Comparison of ENCODE assay signal across 1 cellular context in the genomic region with DNA sequence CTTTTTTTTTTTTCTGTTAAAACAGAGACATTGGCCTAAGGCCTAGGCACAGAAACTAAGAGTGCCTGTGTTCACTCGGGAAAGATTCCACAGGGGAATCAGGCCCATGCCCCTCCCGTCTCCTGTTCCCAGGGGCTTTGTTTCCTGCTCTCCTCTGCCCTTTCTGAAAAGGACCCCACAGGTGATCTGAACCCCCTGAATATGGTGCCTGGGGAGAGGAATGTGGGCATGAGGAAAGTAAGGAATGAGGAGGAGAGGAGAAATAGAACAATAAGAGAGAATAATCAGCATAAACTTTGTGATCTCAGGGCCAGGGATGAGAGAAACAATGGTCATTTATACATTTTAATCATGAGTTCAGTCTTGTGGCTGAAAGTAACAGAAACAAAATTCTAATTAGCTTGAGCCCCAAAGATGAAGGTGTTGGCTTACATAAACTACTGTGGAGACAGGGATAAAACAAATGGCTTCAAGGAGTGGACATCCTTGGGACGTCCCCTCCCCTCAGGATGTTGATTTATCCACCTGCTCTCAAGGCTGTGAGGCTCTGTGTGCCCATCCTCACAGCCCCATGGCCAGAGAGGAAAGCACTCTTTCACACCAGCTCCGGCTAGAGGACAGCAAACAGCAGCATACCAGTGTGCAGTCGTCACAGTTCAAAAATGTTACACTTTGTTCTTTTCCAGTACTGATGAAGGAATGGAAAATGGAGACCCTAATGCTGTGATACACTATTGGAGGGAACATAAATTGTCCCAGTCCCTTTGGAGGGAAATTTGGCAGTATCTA.
TF ChIP-seq lines count a peak whose summit lies in the region.

No MANE protein-coding gene starts in this region.

TF ChIP-seq in HepG2, 621 proteins besides CTCF, POLR2A, EP300 and RAD21 (continued from another document and continues in another):
- TF ChIP-seq ZNF614 (CRISPR knock-in tag; IDR thresholded peaks at IDR 0.05; ENCODE audit: borderline replicate concordance) (peak; percentile 86), TCF7L2 (IDR thresholded peaks at IDR 0.05; ENCODE audit: low read depth, low read length) (no peak), ZMYM4 (CRISPR knock-in tag; IDR thresholded peaks at IDR 0.05) (peak; percentile 16; the same call in 1 of the 2 replicates), HDAC1 (CRISPR knock-in tag; IDR thresholded peaks at IDR 0.05) (peak; percentile 55; the same call in 1 of the 2 replicates), ZBTB46 (CRISPR knock-in tag; IDR thresholded peaks at IDR 0.05; ENCODE audit: borderline replicate concordance) (no peak), HOXD1 (CRISPR knock-in tag; IDR thresholded peaks at IDR 0.05) (no peak), ZNF720 (CRISPR knock-in tag; IDR thresholded peaks at IDR 0.05) (no peak), SCMH1 (CRISPR knock-in tag; IDR thresholded peaks at IDR 0.05; ENCODE audit: borderline replicate concordance) (no peak), JARID2 (CRISPR knock-in tag; IDR thresholded peaks at IDR 0.05; ENCODE audit: insufficient replicate concordance) (no peak), GATA4 (IDR thresholded peaks at IDR 0.05; ENCODE audit: borderline replicate concordance, low read depth) (no peak), FOXK1 (CRISPR knock-in tag; IDR thresholded peaks at IDR 0.05; ENCODE audit: borderline replicate concordance, low read depth) (peak; percentile 58; the same call in 1 of the 2 replicates), ARID2 (CRISPR knock-in tag; IDR thresholded peaks at IDR 0.05; ENCODE audit: borderline replicate concordance) (no peak), ZNF672 (CRISPR knock-in tag; IDR thresholded peaks at IDR 0.05) (no peak), KAT8 (CRISPR knock-in tag; IDR thresholded peaks at IDR 0.05) (peak; percentile 71), KDM2A (CRISPR knock-in tag; IDR thresholded peaks at IDR 0.05; ENCODE audit: borderline replicate concordance, low read depth) (peak; percentile 62; the same call in 1 of the 2 replicates), MEF2D (CRISPR knock-in tag; IDR thresholded peaks at IDR 0.05) (peak; percentile 58; the same call in 1 of the 2 replicates), DPF2 (CRISPR knock-in tag; IDR thresholded peaks at IDR 0.05; ENCODE audit: borderline replicate concordance, low read depth) (peak; percentile 83), NBN (conservative IDR thresholded peaks at IDR 0.05) (no peak), SSRP1 (CRISPR knock-in tag; IDR thresholded peaks at IDR 0.05) (no peak), ZNF232 (CRISPR knock-in tag; IDR thresholded peaks at IDR 0.05; ENCODE audit: borderline replicate concordance) (0 out of 2 replicates have a peak, but pooled peaks have one; percentile 41), STAT5B (CRISPR knock-in tag; IDR thresholded peaks at IDR 0.05) (no peak), ZEB1 (IDR thresholded peaks at IDR 0.05; ENCODE audit: insufficient replicate concordance, low read depth) (no peak), HDAC2 (CRISPR knock-in tag; IDR thresholded peaks at IDR 0.05) (peak; percentile 87), ZSCAN29 (CRISPR knock-in tag; conservative IDR thresholded peaks at IDR 0.05) (no peak), HNF4A (CRISPR knock-in tag; IDR thresholded peaks at IDR 0.05) (peak; percentile 63), ZNF580 (CRISPR knock-in tag; IDR thresholded peaks at IDR 0.05; ENCODE audit: borderline replicate concordance, low read depth) (peak; percentile 43; the same call in 1 of the 2 replicates), ZNF317 (CRISPR knock-in tag; IDR thresholded peaks at IDR 0.05) (peak; percentile 63; the same call in 1 of the 2 replicates), NPAS2 (CRISPR knock-in tag; IDR thresholded peaks at IDR 0.05; ENCODE audit: borderline replicate concordance) (no peak), SIX4 (CRISPR knock-in tag; IDR thresholded peaks at IDR 0.05) (no peak), KDM1A (CRISPR knock-in tag; IDR thresholded peaks at IDR 0.05) (0 out of 2 replicates have a peak, but pooled peaks have one; percentile 29)
- TF ChIP-seq, protein P1, sequence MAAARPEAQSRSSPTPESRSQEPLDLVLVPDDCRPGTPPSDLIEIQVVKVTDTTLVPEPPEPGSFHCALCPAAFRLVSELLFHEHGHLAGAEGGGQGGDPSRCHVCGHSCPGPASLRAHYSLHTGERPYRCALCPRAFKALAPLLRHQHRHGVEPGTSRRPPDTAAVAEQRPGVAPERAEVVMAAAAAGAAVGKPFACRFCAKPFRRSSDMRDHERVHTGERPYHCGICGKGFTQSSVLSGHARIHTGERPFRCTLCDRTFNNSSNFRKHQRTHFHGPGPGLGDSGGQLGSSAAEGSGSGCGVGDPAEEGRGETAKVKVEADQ (CRISPR knock-in tag; IDR thresholded peaks at IDR 0.05; ENCODE audit: borderline replicate concordance), result no peak
- TF ChIP-seq, protein P2, sequence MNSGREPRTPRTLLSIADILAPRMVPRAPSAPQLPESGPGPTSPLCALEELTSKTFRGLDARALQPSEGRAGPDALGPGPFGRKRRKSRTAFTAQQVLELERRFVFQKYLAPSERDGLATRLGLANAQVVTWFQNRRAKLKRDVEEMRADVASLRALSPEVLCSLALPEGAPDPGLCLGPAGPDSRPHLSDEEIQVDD (CRISPR knock-in tag; IDR thresholded peaks at IDR 0.05; ENCODE audit: borderline replicate concordance), result no peak
- TF ChIP-seq, protein P3, sequence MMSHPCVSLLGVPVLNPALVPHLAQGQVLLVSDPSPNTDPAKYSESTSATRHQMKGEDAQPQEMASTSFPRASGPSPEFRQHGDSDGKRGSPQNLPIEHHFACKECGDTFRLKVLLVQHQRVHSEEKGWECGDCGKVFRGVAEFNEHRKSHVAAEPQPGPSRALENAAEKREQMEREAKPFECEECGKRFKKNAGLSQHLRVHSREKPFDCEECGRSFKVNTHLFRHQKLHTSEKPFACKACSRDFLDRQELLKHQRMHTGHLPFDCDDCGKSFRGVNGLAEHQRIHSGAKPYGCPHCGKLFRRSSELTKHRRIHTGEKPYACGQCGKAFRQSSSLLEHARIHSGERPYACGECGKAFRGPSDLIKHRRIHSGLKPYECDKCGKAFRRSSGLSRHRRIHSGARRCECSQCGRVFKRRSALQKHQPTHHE (CRISPR knock-in tag; IDR thresholded peaks at IDR 0.05; ENCODE audit: borderline replicate concordance), result no peak
- TF ChIP-seq, protein P4, sequence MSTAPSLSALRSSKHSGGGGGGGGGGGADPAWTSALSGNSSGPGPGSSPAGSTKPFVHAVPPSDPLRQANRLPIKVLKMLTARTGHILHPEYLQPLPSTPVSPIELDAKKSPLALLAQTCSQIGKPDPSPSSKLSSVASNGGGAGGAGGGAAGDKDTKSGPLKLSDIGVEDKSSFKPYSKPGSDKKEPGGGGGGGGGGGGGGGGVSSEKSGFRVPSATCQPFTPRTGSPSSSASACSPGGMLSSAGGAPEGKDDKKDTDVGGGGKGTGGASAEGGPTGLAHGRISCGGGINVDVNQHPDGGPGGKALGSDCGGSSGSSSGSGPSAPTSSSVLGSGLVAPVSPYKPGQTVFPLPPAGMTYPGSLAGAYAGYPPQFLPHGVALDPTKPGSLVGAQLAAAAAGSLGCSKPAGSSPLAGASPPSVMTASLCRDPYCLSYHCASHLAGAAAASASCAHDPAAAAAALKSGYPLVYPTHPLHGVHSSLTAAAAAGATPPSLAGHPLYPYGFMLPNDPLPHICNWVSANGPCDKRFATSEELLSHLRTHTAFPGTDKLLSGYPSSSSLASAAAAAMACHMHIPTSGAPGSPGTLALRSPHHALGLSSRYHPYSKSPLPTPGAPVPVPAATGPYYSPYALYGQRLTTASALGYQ (CRISPR knock-in tag; IDR thresholded peaks at IDR 0.05), result no peak; the same call in 1 of the 2 replicates
- TF ChIP-seq, protein P5, sequence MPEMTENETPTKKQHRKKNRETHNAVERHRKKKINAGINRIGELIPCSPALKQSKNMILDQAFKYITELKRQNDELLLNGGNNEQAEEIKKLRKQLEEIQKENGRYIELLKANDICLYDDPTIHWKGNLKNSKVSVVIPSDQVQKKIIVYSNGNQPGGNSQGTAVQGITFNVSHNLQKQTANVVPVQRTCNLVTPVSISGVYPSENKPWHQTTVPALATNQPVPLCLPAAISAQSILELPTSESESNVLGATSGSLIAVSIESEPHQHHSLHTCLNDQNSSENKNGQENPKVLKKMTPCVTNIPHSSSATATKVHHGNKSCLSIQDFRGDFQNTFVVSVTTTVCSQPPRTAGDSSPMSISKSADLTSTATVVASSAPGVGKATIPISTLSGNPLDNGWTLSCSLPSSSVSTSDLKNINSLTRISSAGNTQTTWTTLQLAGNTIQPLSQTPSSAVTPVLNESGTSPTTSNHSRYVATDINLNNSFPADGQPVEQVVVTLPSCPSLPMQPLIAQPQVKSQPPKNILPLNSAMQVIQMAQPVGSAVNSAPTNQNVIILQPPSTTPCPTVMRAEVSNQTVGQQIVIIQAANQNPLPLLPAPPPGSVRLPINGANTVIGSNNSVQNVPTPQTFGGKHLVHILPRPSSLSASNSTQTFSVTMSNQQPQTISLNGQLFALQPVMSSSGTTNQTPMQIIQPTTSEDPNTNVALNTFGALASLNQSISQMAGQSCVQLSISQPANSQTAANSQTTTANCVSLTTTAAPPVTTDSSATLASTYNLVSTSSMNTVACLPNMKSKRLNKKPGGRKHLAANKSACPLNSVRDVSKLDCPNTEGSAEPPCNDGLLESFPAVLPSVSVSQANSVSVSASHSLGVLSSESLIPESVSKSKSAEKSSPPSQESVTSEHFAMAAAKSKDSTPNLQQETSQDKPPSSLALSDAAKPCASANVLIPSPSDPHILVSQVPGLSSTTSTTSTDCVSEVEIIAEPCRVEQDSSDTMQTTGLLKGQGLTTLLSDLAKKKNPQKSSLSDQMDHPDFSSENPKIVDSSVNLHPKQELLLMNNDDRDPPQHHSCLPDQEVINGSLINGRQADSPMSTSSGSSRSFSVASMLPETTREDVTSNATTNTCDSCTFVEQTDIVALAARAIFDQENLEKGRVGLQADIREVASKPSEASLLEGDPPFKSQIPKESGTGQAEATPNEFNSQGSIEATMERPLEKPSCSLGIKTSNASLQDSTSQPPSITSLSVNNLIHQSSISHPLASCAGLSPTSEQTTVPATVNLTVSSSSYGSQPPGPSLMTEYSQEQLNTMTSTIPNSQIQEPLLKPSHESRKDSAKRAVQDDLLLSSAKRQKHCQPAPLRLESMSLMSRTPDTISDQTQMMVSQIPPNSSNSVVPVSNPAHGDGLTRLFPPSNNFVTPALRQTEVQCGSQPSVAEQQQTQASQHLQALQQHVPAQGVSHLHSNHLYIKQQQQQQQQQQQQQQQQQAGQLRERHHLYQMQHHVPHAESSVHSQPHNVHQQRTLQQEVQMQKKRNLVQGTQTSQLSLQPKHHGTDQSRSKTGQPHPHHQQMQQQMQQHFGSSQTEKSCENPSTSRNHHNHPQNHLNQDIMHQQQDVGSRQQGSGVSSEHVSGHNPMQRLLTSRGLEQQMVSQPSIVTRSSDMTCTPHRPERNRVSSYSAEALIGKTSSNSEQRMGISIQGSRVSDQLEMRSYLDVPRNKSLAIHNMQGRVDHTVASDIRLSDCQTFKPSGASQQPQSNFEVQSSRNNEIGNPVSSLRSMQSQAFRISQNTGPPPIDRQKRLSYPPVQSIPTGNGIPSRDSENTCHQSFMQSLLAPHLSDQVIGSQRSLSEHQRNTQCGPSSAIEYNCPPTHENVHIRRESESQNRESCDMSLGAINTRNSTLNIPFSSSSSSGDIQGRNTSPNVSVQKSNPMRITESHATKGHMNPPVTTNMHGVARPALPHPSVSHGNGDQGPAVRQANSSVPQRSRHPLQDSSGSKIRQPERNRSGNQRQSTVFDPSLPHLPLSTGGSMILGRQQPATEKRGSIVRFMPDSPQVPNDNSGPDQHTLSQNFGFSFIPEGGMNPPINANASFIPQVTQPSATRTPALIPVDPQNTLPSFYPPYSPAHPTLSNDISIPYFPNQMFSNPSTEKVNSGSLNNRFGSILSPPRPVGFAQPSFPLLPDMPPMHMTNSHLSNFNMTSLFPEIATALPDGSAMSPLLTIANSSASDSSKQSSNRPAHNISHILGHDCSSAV (CRISPR knock-in tag; IDR thresholded peaks at IDR 0.05; ENCODE audit: borderline replicate concordance), result no peak
- TF ChIP-seq, protein P6, sequence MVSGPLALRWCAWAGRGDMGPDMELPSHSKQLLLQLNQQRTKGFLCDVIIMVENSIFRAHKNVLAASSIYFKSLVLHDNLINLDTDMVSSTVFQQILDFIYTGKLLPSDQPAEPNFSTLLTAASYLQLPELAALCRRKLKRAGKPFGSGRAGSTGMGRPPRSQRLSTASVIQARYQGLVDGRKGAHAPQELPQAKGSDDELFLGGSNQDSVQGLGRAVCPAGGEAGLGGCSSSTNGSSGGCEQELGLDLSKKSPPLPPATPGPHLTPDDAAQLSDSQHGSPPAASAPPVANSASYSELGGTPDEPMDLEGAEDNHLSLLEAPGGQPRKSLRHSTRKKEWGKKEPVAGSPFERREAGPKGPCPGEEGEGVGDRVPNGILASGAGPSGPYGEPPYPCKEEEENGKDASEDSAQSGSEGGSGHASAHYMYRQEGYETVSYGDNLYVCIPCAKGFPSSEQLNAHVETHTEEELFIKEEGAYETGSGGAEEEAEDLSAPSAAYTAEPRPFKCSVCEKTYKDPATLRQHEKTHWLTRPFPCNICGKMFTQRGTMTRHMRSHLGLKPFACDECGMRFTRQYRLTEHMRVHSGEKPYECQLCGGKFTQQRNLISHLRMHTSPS (CRISPR knock-in tag; IDR thresholded peaks at IDR 0.05; ENCODE audit: low read depth), result peak; percentile 78; the same call in 1 of the 2 replicates
- TF ChIP-seq, protein P7, sequence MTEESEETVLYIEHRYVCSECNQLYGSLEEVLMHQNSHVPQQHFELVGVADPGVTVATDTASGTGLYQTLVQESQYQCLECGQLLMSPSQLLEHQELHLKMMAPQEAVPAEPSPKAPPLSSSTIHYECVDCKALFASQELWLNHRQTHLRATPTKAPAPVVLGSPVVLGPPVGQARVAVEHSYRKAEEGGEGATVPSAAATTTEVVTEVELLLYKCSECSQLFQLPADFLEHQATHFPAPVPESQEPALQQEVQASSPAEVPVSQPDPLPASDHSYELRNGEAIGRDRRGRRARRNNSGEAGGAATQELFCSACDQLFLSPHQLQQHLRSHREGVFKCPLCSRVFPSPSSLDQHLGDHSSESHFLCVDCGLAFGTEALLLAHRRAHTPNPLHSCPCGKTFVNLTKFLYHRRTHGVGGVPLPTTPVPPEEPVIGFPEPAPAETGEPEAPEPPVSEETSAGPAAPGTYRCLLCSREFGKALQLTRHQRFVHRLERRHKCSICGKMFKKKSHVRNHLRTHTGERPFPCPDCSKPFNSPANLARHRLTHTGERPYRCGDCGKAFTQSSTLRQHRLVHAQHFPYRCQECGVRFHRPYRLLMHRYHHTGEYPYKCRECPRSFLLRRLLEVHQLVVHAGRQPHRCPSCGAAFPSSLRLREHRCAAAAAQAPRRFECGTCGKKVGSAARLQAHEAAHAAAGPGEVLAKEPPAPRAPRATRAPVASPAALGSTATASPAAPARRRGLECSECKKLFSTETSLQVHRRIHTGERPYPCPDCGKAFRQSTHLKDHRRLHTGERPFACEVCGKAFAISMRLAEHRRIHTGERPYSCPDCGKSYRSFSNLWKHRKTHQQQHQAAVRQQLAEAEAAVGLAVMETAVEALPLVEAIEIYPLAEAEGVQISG (CRISPR knock-in tag; IDR thresholded peaks at IDR 0.05), result peak; percentile 28; the same call in 1 of the 2 replicates
